16 cellular contexts compared by ENCODE assay signal in genomic region chr11:131592734-131593133, GRCh38.
"Had no signal": no experiment of that assay in that cellular context is flagged by ENCODE, and none has a peak within 500 bp of the region (broad histone marks: within the 10 kb centered on the region; RNA-seq: fewer than 3 reads in every experiment).

No MANE protein-coding gene starts in this region.

- DNase-seq: activated CD4-positive, alpha-beta T cell treated with anti-CD3 and anti-CD28 coated beads, Interleukin-2, amount 50 U/mL, for 1 hour; activated naive CD8-positive, alpha-beta T cell treated with anti-CD3 and anti-CD28 coated beads for 36 hours; brain microvascular endothelial cell; dermis blood vessel endothelial cell; gastrocnemius medialis; islet precursor cell; left lung; naive thymus-derived CD8-positive, alpha-beta T cell; stimulated activated CD4-positive, alpha-beta T cell treated with anti-CD3 and anti-CD28 coated beads, Interleukin-12 subunit alpha, Interleukin-12 subunit beta, amount 100 ng/mL, for 4 hours; stimulated activated CD4-positive, alpha-beta T cell treated with anti-CD3 and anti-CD28 coated beads, Interleukin-2, amount 100 ng/mL, for 24 hours; T-helper 9 cell; tibial artery; uterus had no signal

- ATAC-seq: activated CD4-positive, CD25-positive, alpha-beta regulatory T cell treated with anti-CD3 and anti-CD28 coated beads, Interleukin-2, amount 50 U/mL, for 24 hours; gastrocnemius medialis; left lung; naive thymus-derived CD8-positive, alpha-beta T cell; stimulated activated effector memory CD8-positive, alpha-beta T cell treated with anti-CD3 and anti-CD28 coated beads, Interleukin-12 subunit alpha, Interleukin-12 subunit beta, amount 100 ng/mL, for 72 hours had no signal

- H3K4me1 Mint-ChIP-seq: activated naive CD8-positive, alpha-beta T cell treated with anti-CD3 and anti-CD28 coated beads for 36 hours; naive thymus-derived CD8-positive, alpha-beta T cell; stimulated activated effector memory CD8-positive, alpha-beta T cell treated with anti-CD3 and anti-CD28 coated beads, Interleukin-12 subunit alpha, Interleukin-12 subunit beta, amount 100 ng/mL, for 72 hours had no signal

- H3K27ac Mint-ChIP-seq: activated naive CD8-positive, alpha-beta T cell treated with anti-CD3 and anti-CD28 coated beads for 36 hours; activated T-helper 1 cell treated with anti-CD3 and anti-CD28 coated beads, Interleukin-12 subunit alpha, Interleukin-12 subunit beta, Interleukin-2, Interleukin-4 antibody, amounts not matched to agents 30 ng/mL and 10 ng/mL and 1 ng/mL, durations not matched to agents 14 hours and 24 hours and 36 hours; stimulated activated effector memory CD8-positive, alpha-beta T cell treated with anti-CD3 and anti-CD28 coated beads, Interleukin-12 subunit alpha, Interleukin-12 subunit beta, amount 100 ng/mL, for 72 hours had no signal

- H3K27me3 Mint-ChIP-seq: activated naive CD8-positive, alpha-beta T cell treated with anti-CD3 and anti-CD28 coated beads for 36 hours had no signal

- H3K36me3 Mint-ChIP-seq: activated naive CD8-positive, alpha-beta T cell treated with anti-CD3 and anti-CD28 coated beads for 36 hours; naive thymus-derived CD8-positive, alpha-beta T cell; stimulated activated effector memory CD8-positive, alpha-beta T cell treated with anti-CD3 and anti-CD28 coated beads, Interleukin-12 subunit alpha, Interleukin-12 subunit beta, amount 100 ng/mL, for 72 hours had no signal

- H3K4me3 Mint-ChIP-seq: activated naive CD8-positive, alpha-beta T cell treated with anti-CD3 and anti-CD28 coated beads for 36 hours; activated T-helper 1 cell treated with anti-CD3 and anti-CD28 coated beads, Interleukin-12 subunit alpha, Interleukin-12 subunit beta, Interleukin-2, Interleukin-4 antibody, amounts not matched to agents 30 ng/mL and 10 ng/mL and 1 ng/mL, durations not matched to agents 14 hours and 24 hours and 36 hours; naive thymus-derived CD8-positive, alpha-beta T cell; stimulated activated effector memory CD8-positive, alpha-beta T cell treated with anti-CD3 and anti-CD28 coated beads, Interleukin-12 subunit alpha, Interleukin-12 subunit beta, amount 100 ng/mL, for 72 hours had no signal

- H3K9me3 Mint-ChIP-seq: activated naive CD8-positive, alpha-beta T cell treated with anti-CD3 and anti-CD28 coated beads for 36 hours; activated T-helper 1 cell treated with anti-CD3 and anti-CD28 coated beads, Interleukin-12 subunit alpha, Interleukin-12 subunit beta, Interleukin-2, Interleukin-4 antibody, amounts not matched to agents 30 ng/mL and 10 ng/mL and 1 ng/mL, durations not matched to agents 14 hours and 24 hours and 36 hours had no signal
